Comparison of ENCODE assay signal across 10 cellular contexts in genomic region chr4:154503598-154503997, GRCh38. TPM values are rescaled to one million over a fixed set of nuclear protein-coding genes. Genes with fewer than 3 reads are reported as not detected.
DNase-seq lines count a peak whose midpoint lies in the region; ATAC-seq and TF ChIP-seq lines count a peak whose summit lies in the region.
"Had no signal": no experiment of that assay in that cellular context is flagged by ENCODE, and none has a peak within 500 bp of the region (broad histone marks: within the 10 kb centered on the region; RNA-seq: fewer than 3 reads in every experiment).

No MANE protein-coding gene starts in this region.

- no peaks in the 10 kb centered on the region for H3K4me1 ChIP-seq in adrenal gland (replicated peaks in 1 of 2)

- peaks cover 7% of the 10 kb centered on the region for H3K36me3 Mint-ChIP-seq in Calu3 (ENCODE audit: insufficient read depth, unreplicated experiment)
- no peaks in the 10 kb centered on the region for H3K36me3 Mint-ChIP-seq in natural killer cell treated with Interleukin-12 subunit alpha and Interleukin-12 subunit beta and Interleukin-15 and Interleukin-18, amount 100 ng/mL, for 72 hours
- no peaks in the 10 kb centered on the region for H3K36me3 Mint-ChIP-seq in activated T-cell treated with anti-CD3 and anti-CD28 coated beads, Interleukin-2, amount 50 U/mL, for 4 hours (ENCODE audit: insufficient read depth)
- H3K36me3 Mint-ChIP-seq in activated CD4-positive, alpha-beta T cell treated with anti-CD3 and anti-CD28 coated beads, Interleukin-2, amount 10 ng/mL, durations not matched to agents 7 days and 5 days (ENCODE audit: low read depth) = no peaks in the 10 kb centered on the region
- H3K36me3 Mint-ChIP-seq: memory B cell had no signal

- WGBS in adrenal gland, 4 donors = 11 to 28% (median 20%) methylated on average over 1 of the region's 1 CpG

- H3K27ac Mint-ChIP-seq in Calu3 (ENCODE audit: unreplicated experiment) = no peak overlapping the region
- H3K27ac Mint-ChIP-seq in natural killer cell treated with Interleukin-12 subunit alpha and Interleukin-12 subunit beta and Interleukin-15 and Interleukin-18, amount 100 ng/mL, for 72 hours = no peak overlapping the region
- no peak overlapping the region for H3K27ac Mint-ChIP-seq in activated CD4-positive, alpha-beta T cell treated with anti-CD3 and anti-CD28 coated beads, Interleukin-2, amount 10 ng/mL, durations not matched to agents 7 days and 5 days
- H3K27ac Mint-ChIP-seq: memory B cell had no signal

- no peak for ATAC-seq in GM21576 (IDR thresholded peaks at IDR 0.05; ENCODE audit: unreplicated experiment)
- no peak for ATAC-seq in natural killer cell treated with Interleukin-12 subunit alpha and Interleukin-12 subunit beta and Interleukin-15 and Interleukin-18, amount 100 ng/mL, for 72 hours
- no peak for ATAC-seq in activated T-cell treated with anti-CD3 and anti-CD28 coated beads, Interleukin-2, amount 50 U/mL, for 4 hours

- no peak overlapping the region for H3K4me3 Mint-ChIP-seq in Calu3 (ENCODE audit: low read depth, unreplicated experiment)
- H3K4me3 Mint-ChIP-seq in natural killer cell treated with Interleukin-12 subunit alpha and Interleukin-12 subunit beta and Interleukin-15 and Interleukin-18, amount 100 ng/mL, for 72 hours = no peak overlapping the region
- H3K4me3 Mint-ChIP-seq in activated T-cell treated with anti-CD3 and anti-CD28 coated beads, Interleukin-2, amount 50 U/mL, for 4 hours = no peak overlapping the region
- no peak overlapping the region for H3K4me3 Mint-ChIP-seq in activated CD4-positive, alpha-beta T cell treated with anti-CD3 and anti-CD28 coated beads, Interleukin-2, amount 10 ng/mL, durations not matched to agents 7 days and 5 days
- H3K4me3 Mint-ChIP-seq: memory B cell had no signal

- H3K4me1 Mint-ChIP-seq in Calu3 (ENCODE audit: low read depth, unreplicated experiment) = peaks cover 27% of the 10 kb centered on the region
- H3K4me1 Mint-ChIP-seq in natural killer cell treated with Interleukin-12 subunit alpha and Interleukin-12 subunit beta and Interleukin-15 and Interleukin-18, amount 100 ng/mL, for 72 hours (ENCODE audit: low read depth in 2 of 2) = no peaks in the 10 kb centered on the region
- no peaks in the 10 kb centered on the region for H3K4me1 Mint-ChIP-seq in activated T-cell treated with anti-CD3 and anti-CD28 coated beads, Interleukin-2, amount 50 U/mL, for 4 hours (ENCODE audit: low read depth)
- no peaks in the 10 kb centered on the region for H3K4me1 Mint-ChIP-seq in activated CD4-positive, alpha-beta T cell treated with anti-CD3 and anti-CD28 coated beads, Interleukin-2, amount 10 ng/mL, durations not matched to agents 7 days and 5 days
- H3K4me1 Mint-ChIP-seq: memory B cell had no signal

- H3K9me3 Mint-ChIP-seq in Calu3 (ENCODE audit: low read depth, unreplicated experiment) = no peaks in the 10 kb centered on the region
- no peaks in the 10 kb centered on the region for H3K9me3 Mint-ChIP-seq in natural killer cell treated with Interleukin-12 subunit alpha and Interleukin-12 subunit beta and Interleukin-15 and Interleukin-18, amount 100 ng/mL, for 72 hours
- H3K9me3 Mint-ChIP-seq in activated T-cell treated with anti-CD3 and anti-CD28 coated beads, Interleukin-2, amount 50 U/mL, for 4 hours = no peaks in the 10 kb centered on the region
- H3K9me3 Mint-ChIP-seq in activated CD4-positive, alpha-beta T cell treated with anti-CD3 and anti-CD28 coated beads, Interleukin-2, amount 10 ng/mL, durations not matched to agents 7 days and 5 days = no peaks in the 10 kb centered on the region
- H3K9me3 Mint-ChIP-seq: memory B cell had no signal

- peak; percentile 5 for DNase-seq in Calu3
- peak; percentile 32 for DNase-seq in HuH-7 (ENCODE audit: low spot score)
- no peak for DNase-seq in adrenal gland
- DNase-seq in lung microvascular endothelial cell (ENCODE audit: low read depth in 2 of 2) = peak; percentile 8 to 31
- DNase-seq in natural killer cell treated with Interleukin-12 subunit alpha and Interleukin-12 subunit beta and Interleukin-15 and Interleukin-18, amount 100 ng/mL, for 72 hours (ENCODE audit: low spot score) = no peak
- no peak for DNase-seq in activated T-cell treated with anti-CD3 and anti-CD28 coated beads, Interleukin-2, amount 50 U/mL, for 4 hours
- no peak for DNase-seq in activated CD4-positive, alpha-beta T cell treated with anti-CD3 and anti-CD28 coated beads, Interleukin-2, amount 10 ng/mL, durations not matched to agents 7 days and 5 days
- DNase-seq: H7 had no signal

- intact Hi-C loops in Calu3 (cut with micrococcal nuclease; ENCODE audit: unreplicated experiment) = no loop called here
- intact Hi-C loops in adrenal gland (cut with DNase I) = no loop called here

- CTCF ChIA-PET in Calu3 (lab: Charles Lee) = no interaction called here
- CTCF ChIA-PET in activated CD4-positive, alpha-beta T cell treated with anti-CD3 and anti-CD28 coated beads, Interleukin-2, amount 10 ng/mL, durations not matched to agents 7 days and 5 days (lab: Charles Lee) = no interaction called here

- TF ChIP-seq CTCF in Calu3 (IDR thresholded peaks at IDR 0.05; ENCODE audit: unreplicated experiment) (peak; percentile 13), adrenal gland (IDR thresholded peaks at IDR 0.05) (peak in 4 of 6 experiments; percentile 19 to 46 (median 24))

- no peaks in the 10 kb centered on the region for H3K27me3 ChIP-seq in adrenal gland

- no peaks in the 10 kb centered on the region for H3K27me3 Mint-ChIP-seq in Calu3 (ENCODE audit: unreplicated experiment)
- peaks cover 23 to 41% of the 10 kb centered on the region in 2 donors for H3K27me3 Mint-ChIP-seq in natural killer cell treated with Interleukin-12 subunit alpha and Interleukin-12 subunit beta and Interleukin-15 and Interleukin-18, amount 100 ng/mL, for 72 hours
- H3K27me3 Mint-ChIP-seq in activated T-cell treated with anti-CD3 and anti-CD28 coated beads, Interleukin-2, amount 50 U/mL, for 4 hours (ENCODE audit: low read depth) = peaks cover 19% of the 10 kb centered on the region
- peaks cover 43% of the 10 kb centered on the region for H3K27me3 Mint-ChIP-seq in activated CD4-positive, alpha-beta T cell treated with anti-CD3 and anti-CD28 coated beads, Interleukin-2, amount 10 ng/mL, durations not matched to agents 7 days and 5 days

- POLR2A ChIA-PET in activated CD4-positive, alpha-beta T cell treated with anti-CD3 and anti-CD28 coated beads, Interleukin-2, amount 10 ng/mL, durations not matched to agents 7 days and 5 days (lab: Charles Lee) = interaction anchor here (0.6 kb wide), 1 partner anchor 617 kb away, joined by 3 read pairs; no protein-coding TSS in a partner anchor

- H3K36me3 ChIP-seq in adrenal gland (replicated peaks in 1 of 2) = no peaks in the 10 kb centered on the region

- H3K27ac ChIP-seq in adrenal gland = no peak overlapping the region

- TF ChIP-seq POLR2A in adrenal gland (IDR thresholded peaks at IDR 0.05) = no peak

- no TSS peak for BruUV-seq in Calu3 (replicated peaks; lab: Mats Ljungman, UMichigan)

- H3K4me3 ChIP-seq in adrenal gland = no peak overlapping the region

- no peaks in the 10 kb centered on the region for H3K9me3 ChIP-seq in adrenal gland (replicated peaks in 1 of 3)

RNA-seq across cellular contexts. Expression of gene DCHS2, which starts 12.0 kb away (rescaled TPM):
- total RNA-seq in Calu3 (2022) (0.07 TPM in 2 replicates), adrenal gland (1 to 10 TPM in 3 of 8 donors, under 1 TPM in 4, not detected in 1; 0.06 to 3.3 (median 0.23) TPM), lung microvascular endothelial cell (0.40 and 1.7 TPM in 2 replicates)
- polyA plus RNA-seq in adrenal gland = 1 to 10 TPM in 2 of 3 donors, under 1 TPM in 1; 0.27 to 1.2 (median 1.0) TPM
- not detected for total RNA-seq in natural killer cell treated with Interleukin-12 subunit alpha and Interleukin-12 subunit beta and Interleukin-15 and Interleukin-18, amount 100 ng/mL, for 72 hours
- total RNA-seq in activated T-cell treated with anti-CD3 and anti-CD28 coated beads, Interleukin-2, amount 50 U/mL, for 4 hours = under 1 TPM in 1 of 3 donors, not detected in 2; under 0.01 TPM
- not detected for total RNA-seq in activated CD4-positive, alpha-beta T cell treated with anti-CD3 and anti-CD28 coated beads, Interleukin-2, amount 10 ng/mL, durations not matched to agents 7 days and 5 days

RNA-seq across cellular contexts. Expression of gene PLRG1, which starts 46.6 kb away (rescaled TPM):
- total RNA-seq in Calu3 (2022) (63.1 and 72.5 TPM in 2 replicates), adrenal gland (10 to 100 TPM; 37.2 to 64.4 (median 54.3) TPM), lung microvascular endothelial cell (40.8 and 46.6 TPM in 2 replicates)
- 10 to 100 TPM; 44.7 to 69.1 (median 45.2) TPM for polyA plus RNA-seq in adrenal gland
- total RNA-seq in natural killer cell treated with Interleukin-12 subunit alpha and Interleukin-12 subunit beta and Interleukin-15 and Interleukin-18, amount 100 ng/mL, for 72 hours = 100 to 1,000 TPM in 1 of 2 donors, 10 to 100 TPM in 1; 84.5 to 109 TPM
- 100 to 1,000 TPM; 122 to 135 (median 133) TPM for total RNA-seq in activated T-cell treated with anti-CD3 and anti-CD28 coated beads, Interleukin-2, amount 50 U/mL, for 4 hours
- total RNA-seq in activated CD4-positive, alpha-beta T cell treated with anti-CD3 and anti-CD28 coated beads, Interleukin-2, amount 10 ng/mL, durations not matched to agents 7 days and 5 days = 10 to 100 TPM; 82.3 to 94.6 TPM

RNA-seq across cellular contexts. Expression of gene FGB, which starts 59.2 kb away (rescaled TPM):
- total RNA-seq in Calu3 (2022) (0.38 and 0.59 TPM in 2 replicates), adrenal gland (1 to 10 TPM in 2 of 8 donors, under 1 TPM in 2, not detected in 4; 0.42 to 4.8 (median 2.1) TPM), lung microvascular endothelial cell (not detected in 2 replicates)
- polyA plus RNA-seq in adrenal gland = 1 to 10 TPM in 2 of 3 donors, not detected in 1; 1.4 to 8.8 TPM
- not detected for total RNA-seq in natural killer cell treated with Interleukin-12 subunit alpha and Interleukin-12 subunit beta and Interleukin-15 and Interleukin-18, amount 100 ng/mL, for 72 hours
- 1 to 10 TPM; 1.6 to 1.9 (median 1.7) TPM for total RNA-seq in activated T-cell treated with anti-CD3 and anti-CD28 coated beads, Interleukin-2, amount 50 U/mL, for 4 hours
- not detected for total RNA-seq in activated CD4-positive, alpha-beta T cell treated with anti-CD3 and anti-CD28 coated beads, Interleukin-2, amount 10 ng/mL, durations not matched to agents 7 days and 5 days
- total RNA-seq: H7 had no signal

Comparison
In these comparisons a context has a peak if more than half of its experiments do, and no peak if none do; other contexts are left out.
1. DNase-seq: peak in Calu3 (single experiment), HuH-7 (single experiment) and lung microvascular endothelial cell (2 of 2); none in adrenal gland (0 of 7), natural killer cell treated with Interleukin-12 subunit alpha and Interleukin-12 subunit beta and Interleukin-15 and Interleukin-18, amount 100 ng/mL, for 72 hours (single experiment), activated T-cell treated with anti-CD3 and anti-CD28 coated beads, Interleukin-2, amount 50 U/mL, for 4 hours (single experiment) and activated CD4-positive, alpha-beta T cell treated with anti-CD3 and anti-CD28 coated beads, Interleukin-2, amount 10 ng/mL, durations not matched to agents 7 days and 5 days (single experiment).